ENCODE assay signal across 11 cellular contexts in the genomic region with DNA sequence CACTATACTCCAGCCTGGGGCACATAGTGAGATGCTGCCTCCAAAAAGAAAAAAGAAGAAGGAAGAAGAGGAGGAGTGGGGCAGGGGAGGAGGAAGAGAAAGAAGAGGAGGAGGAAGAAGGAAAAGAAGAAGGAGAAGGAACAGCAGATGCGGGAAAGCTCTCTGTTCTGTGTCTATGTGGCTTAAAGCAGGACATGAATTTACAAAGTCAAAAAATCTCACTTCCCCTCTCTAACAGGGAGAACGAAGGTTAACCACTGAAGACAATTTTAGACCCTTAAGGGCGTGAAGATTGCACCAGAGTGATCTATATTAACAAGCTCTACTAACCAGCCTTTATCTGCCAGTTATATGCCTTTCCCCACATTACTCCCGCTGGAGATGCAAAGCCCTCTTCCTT.
A peak's percentile ranks its signal among the peaks of the same experiment; 100 is the strongest.
DNase-seq lines count a peak whose midpoint lies in the region; ATAC-seq and TF ChIP-seq lines count a peak whose summit lies in the region.
"Had no signal": no experiment of that assay in that cellular context is flagged by ENCODE, and none has a peak within 500 bp of the region (broad histone marks: within the 10 kb centered on the region; RNA-seq: fewer than 3 reads in every experiment).

No MANE protein-coding gene starts in this region.

- no peaks in the 10 kb centered on the region for H3K36me3 Mint-ChIP-seq in chondrocyte (ENCODE audit: low read depth)

- H3K4me1 ChIP-seq in OCI-LY3 (ENCODE audit: low read length): peaks cover 9% of the 10 kb centered on the region
- H3K4me1 ChIP-seq: tibial nerve had no signal

- H3K4me3 Mint-ChIP-seq in chondrocyte (ENCODE audit: unreplicated experiment): no peak overlapping the region

- DNase-seq in NCI-H187 (lab: John Stamatoyannopoulos, UW) (no peak), chondrocyte (ENCODE audit: low spot score) (no peak), H4 (ENCODE audit: low spot score) (no peak)
- no peak for DNase-seq in stimulated activated CD4-positive, alpha-beta T cell treated with anti-CD3 and anti-CD28 coated beads, Interleukin-2, amount 100 ng/mL, for 24 hours
- DNase-seq: islet precursor cell, NCI-H1694 had no signal

- no peak overlapping the region for H3K9ac ChIP-seq in OCI-LY3 (ENCODE audit: low read length)

- H3K27ac ChIP-seq in OCI-LY3 (ENCODE audit: low read length): no peak overlapping the region
- H3K27ac ChIP-seq: tibial nerve had no signal

- TF ChIP-seq CTCF in OCI-LY3 (IDR thresholded peaks at IDR 0.05; ENCODE audit: low read depth, low read length) (no peak), chondrocyte (IDR thresholded peaks at IDR 0.05) (no peak)

- H3K4me1 Mint-ChIP-seq in chondrocyte (ENCODE audit: low read depth): no peaks in the 10 kb centered on the region

- no peak overlapping the region for H3K4me3 ChIP-seq in OCI-LY3 (ENCODE audit: low read length)
- H3K4me3 ChIP-seq: tibial nerve had no signal

- H3K27me3 Mint-ChIP-seq in chondrocyte (ENCODE audit: low read depth): peaks cover 33% of the 10 kb centered on the region

- H3K36me3 ChIP-seq in OCI-LY3 (replicated peaks; ENCODE audit: low read depth, low read length): no peaks in the 10 kb centered on the region
- H3K36me3 ChIP-seq: tibial nerve had no signal

- H3K4me2 ChIP-seq in OCI-LY3 (ENCODE audit: low read length): peak overlapping the region; percentile 26; the same call in 1 of the 2 replicates

- no peak overlapping the region for H3K27ac Mint-ChIP-seq in chondrocyte (ENCODE audit: unreplicated experiment)

- no peaks in the 10 kb centered on the region for H3K9me3 Mint-ChIP-seq in chondrocyte (ENCODE audit: low read depth)

- no peaks in the 10 kb centered on the region for H3K27me3 ChIP-seq in OCI-LY3 (ENCODE audit: low read depth, low read length)
- H3K27me3 ChIP-seq: tibial nerve had no signal

- ATAC-seq in GM18519 (IDR thresholded peaks at IDR 0.05; ENCODE audit: low FRiP score, unreplicated experiment) (peak; percentile 65), GM21381 (IDR thresholded peaks at IDR 0.05; ENCODE audit: unreplicated experiment) (peak; percentile 84), HG03103 (IDR thresholded peaks at IDR 0.05; ENCODE audit: low read depth, unreplicated experiment) (peak; percentile 78)

- no peaks in the 10 kb centered on the region for H4K20me1 ChIP-seq in OCI-LY3 (ENCODE audit: insufficient read depth, low read length)

- H3K79me2 ChIP-seq in OCI-LY3 (ENCODE audit: low read length): no peaks in the 10 kb centered on the region

- no peak overlapping the region for H2AFZ ChIP-seq in OCI-LY3 (ENCODE audit: low read depth, low read length)

- no peaks in the 10 kb centered on the region for H3K9me3 ChIP-seq in OCI-LY3 (ENCODE audit: insufficient read depth, low read length)
- H3K9me3 ChIP-seq: tibial nerve had no signal
